ENCODE assay signal across 14 cellular contexts in the genomic region with DNA sequence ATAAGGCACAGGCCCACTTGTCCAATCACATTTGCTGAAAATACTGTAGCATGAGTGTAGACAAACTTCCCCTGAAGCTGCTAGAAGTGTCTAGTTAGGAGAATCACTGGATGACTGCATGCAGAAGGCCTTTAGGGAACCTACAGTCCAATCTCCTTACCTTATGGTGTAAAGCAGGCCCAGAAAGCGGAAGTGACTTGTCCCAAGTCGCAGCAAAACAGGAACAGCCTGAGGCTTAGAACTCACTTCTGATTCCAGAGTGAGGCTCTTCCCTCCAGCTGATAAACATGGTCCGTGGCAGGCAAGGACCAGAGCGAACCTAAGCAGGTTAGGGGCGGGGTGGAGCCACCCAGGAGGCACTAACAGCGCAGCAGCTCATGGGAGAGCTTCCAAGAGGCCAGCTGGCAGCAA. TPM values are rescaled to one million over a fixed set of nuclear protein-coding genes. Genes with fewer than 3 reads are reported as not detected.
DNase-seq lines count a peak whose midpoint lies in the region; ATAC-seq and TF ChIP-seq lines count a peak whose summit lies in the region.
"Had no signal": no experiment of that assay in that cellular context is flagged by ENCODE, and none has a peak within 500 bp of the region (broad histone marks: within the 10 kb centered on the region; RNA-seq: fewer than 3 reads in every experiment).

No MANE protein-coding gene starts in this region.

- no peaks in the 10 kb centered on the region for H3K79me2 ChIP-seq in OCI-LY1 (ENCODE audit: insufficient read depth, low read length)
- no peaks in the 10 kb centered on the region for H3K79me2 ChIP-seq in MM.1S (ENCODE audit: low read length)

- H3K27me3 ChIP-seq in HL-60 (ENCODE audit: insufficient read depth, poor library complexity, severe bottlenecking) (no peaks in the 10 kb centered on the region), OCI-LY1 (ENCODE audit: insufficient read depth, low read length) (no peaks in the 10 kb centered on the region), MM.1S (replicated peaks; ENCODE audit: insufficient read depth, low read length) (0 out of 2 replicates have a peak, but pooled peaks cover 4% of the 10 kb centered on the region)
- H3K27me3 ChIP-seq: MG63, ovary had no signal

- intact Hi-C loops in sciatic nerve (cut with DNase I) = no loop called here

- H3K27ac ChIP-seq in HL-60 (replicated peaks) (no peak overlapping the region), OCI-LY1 (ENCODE audit: low read depth, low read length, poor library complexity, severe bottlenecking) (no peak overlapping the region), MM.1S (ENCODE audit: low read length) (no peak overlapping the region)
- H3K27ac ChIP-seq: ovary had no signal

- H3K36me3 ChIP-seq in OCI-LY1 (ENCODE audit: insufficient read depth, low read length) (peaks cover 24% of the 10 kb centered on the region), MM.1S (replicated peaks; ENCODE audit: insufficient read depth, low read length) (peaks cover 3% of the 10 kb centered on the region; the same call in 1 of the 2 replicates)
- H3K36me3 ChIP-seq: ovary had no signal

- H3F3A ChIP-seq in OCI-LY1 (ENCODE audit: insufficient read depth, low read length) (0 out of 2 replicates have a peak, but pooled peaks cover under 1% of the 10 kb centered on the region), MM.1S (ENCODE audit: insufficient read depth, low read length) (0 out of 2 replicates have a peak, but pooled peaks cover 3% of the 10 kb centered on the region)

- ATAC-seq in sciatic nerve (peak; percentile 40), HG02678 (IDR thresholded peaks at IDR 0.05; ENCODE audit: unreplicated experiment) (no peak), GM19023 (IDR thresholded peaks at IDR 0.05; ENCODE audit: unreplicated experiment) (no peak)

- H3K9me3 ChIP-seq in OCI-LY1 (ENCODE audit: low read length) = no peaks in the 10 kb centered on the region
- H3K9me3 ChIP-seq in MM.1S (replicated peaks; ENCODE audit: insufficient read depth, low read length) = no peaks in the 10 kb centered on the region
- H3K9me3 ChIP-seq: MG63, ovary had no signal

- no peaks in the 10 kb centered on the region for H4K20me1 ChIP-seq in OCI-LY1 (ENCODE audit: insufficient read depth, low read length)
- H4K20me1 ChIP-seq in MM.1S (ENCODE audit: insufficient read depth, low read length) = no peaks in the 10 kb centered on the region

- H3K9ac ChIP-seq in OCI-LY1 (ENCODE audit: low read length) = no peak overlapping the region
- H3K9ac ChIP-seq in MM.1S (ENCODE audit: low read length) = no peak overlapping the region

- H3K4me1 ChIP-seq in OCI-LY1 (ENCODE audit: insufficient read depth, low read length, severe bottlenecking) (peaks cover 5% of the 10 kb centered on the region), MM.1S (ENCODE audit: low read length) (no peaks in the 10 kb centered on the region)

- H3K9me2 ChIP-seq in OCI-LY1 (ENCODE audit: low read depth, low read length) = no peaks in the 10 kb centered on the region
- no peaks in the 10 kb centered on the region for H3K9me2 ChIP-seq in MM.1S (replicated peaks; ENCODE audit: insufficient read depth, low read length)

- no peak overlapping the region for H2AFZ ChIP-seq in OCI-LY1 (ENCODE audit: low read length)
- H2AFZ ChIP-seq in MM.1S (ENCODE audit: low read length) = no peak overlapping the region

- no peak overlapping the region for H3K4me3 ChIP-seq in HL-60 (replicated peaks; ENCODE audit: insufficient read depth, low read length)
- no peak overlapping the region for H3K4me3 ChIP-seq in OCI-LY1 (ENCODE audit: low read depth, low read length, poor library complexity, severe bottlenecking)
- no peak overlapping the region for H3K4me3 ChIP-seq in epithelial cell of esophagus (ENCODE audit: low read length)
- no peak overlapping the region for H3K4me3 ChIP-seq in MM.1S (ENCODE audit: low read length)
- H3K4me3 ChIP-seq: MG63, ovary had no signal

- peak overlapping the region; percentile 44; the same call in 1 of the 2 replicates for H3K4me2 ChIP-seq in OCI-LY1 (ENCODE audit: low read length)
- H3K4me2 ChIP-seq in MM.1S (ENCODE audit: low read depth, low read length) = no peak overlapping the region

- TF ChIP-seq CTCF in HL-60 (IDR thresholded peaks at IDR 0.05; ENCODE audit: insufficient read depth, low read length) = no peak
- no peak for TF ChIP-seq CTCF in OCI-LY1 (IDR thresholded peaks at IDR 0.05; ENCODE audit: low read length)
- no peak for TF ChIP-seq CTCF in epithelial cell of esophagus (IDR thresholded peaks at IDR 0.05; ENCODE audit: insufficient read depth, low read depth, low read length, missing control alignments)
- TF ChIP-seq CTCF in MM.1S (IDR thresholded peaks at IDR 0.05; ENCODE audit: low read length) = no peak

- DNase-seq in HL-60 (ENCODE audit: low read depth in 1 of 2, low spot score in 1 of 2) (peak; percentile 77 to 93), epithelial cell of esophagus (ENCODE audit: low read depth) (peak; percentile 81), sciatic nerve (ENCODE audit: low spot score) (no peak), MM.1S (no peak)
- DNase-seq: activated naive CD8-positive, alpha-beta T cell treated with anti-CD3 and anti-CD28 coated beads, Interleukin-2, amount 10 ng/mL, durations not matched to agents 7 days and 5 days; Calu3; foreskin melanocyte; kidney glomerular epithelial cell; MG63; ovary; T-helper 9 cell had no signal

RNA-seq across cellular contexts. Expression of a gene that starts 2.5 kb away (rescaled TPM):
- 6.7 TPM for total RNA-seq in sciatic nerve
- total RNA-seq: activated naive CD8-positive, alpha-beta T cell treated with anti-CD3 and anti-CD28 coated beads, Interleukin-2, amount 10 ng/mL, durations not matched to agents 7 days and 5 days had no signal

RNA-seq across cellular contexts. Expression of a gene that starts 35.9 kb away (rescaled TPM):
- total RNA-seq in sciatic nerve = 385 TPM

Comparison
In these comparisons a context has a peak if more than half of its experiments do, and no peak if none do; other contexts are left out.
1. DNase-seq: peak in HL-60 (2 of 2) and epithelial cell of esophagus (single experiment); none in sciatic nerve (single experiment) and MM.1S (single experiment).